In genomic region chr10:33334170-33334838, GRCh38 we compare ENCODE assay signal across 8 cellular contexts. TPM values are rescaled to one million over a fixed set of nuclear protein-coding genes. Genes with fewer than 3 reads are reported as not detected.
DNase-seq lines count a peak whose midpoint lies in the region; ATAC-seq and TF ChIP-seq lines count a peak whose summit lies in the region.

NRP1 (minus strand) TSS chr10:33334667; CDS start chr10:33334382, 285 bp downstream.

- ATAC-seq in GM23338, result peak; percentile 10
- peak; percentile 30 for ATAC-seq in lung (ENCODE audit: insufficient read depth, low FRiP score)
- no peak for ATAC-seq in HG03135 (IDR thresholded peaks at IDR 0.05; ENCODE audit: unreplicated experiment)
- no peak for ATAC-seq in GM21723 (IDR thresholded peaks at IDR 0.05; ENCODE audit: unreplicated experiment)

- no peaks in the 10 kb centered on the region for H3F3A ChIP-seq in GM23338 (replicated peaks; ENCODE audit: low read depth)

- no peak within 1 kb of the TSS for H3K27ac Mint-ChIP-seq in GM23338

- DNase-seq in BJ (ENCODE audit: low read depth) (no peak), GM23338 (ENCODE audit: low spot score) (peak; percentile 58), SW 1271 (lab: John Stamatoyannopoulos, UW) (peak; percentile 11 to 62), lung (ENCODE audit: low spot score) (no peak)

- H3K36me3 ChIP-seq in BJ (ENCODE audit: control insufficient read depth, insufficient read depth, low read length) (no peaks in the 10 kb centered on the region), GM23338 (ENCODE audit: insufficient read depth) (no peaks in the 10 kb centered on the region), duodenal mucosa (ENCODE audit: control insufficient read depth in 1 of 2, insufficient read depth in 2 of 2, low read length in 2 of 2) (no peaks in the 10 kb centered on the region), lung (ENCODE audit: control insufficient read depth in 2 of 2, insufficient read depth in 2 of 2, low read length in 2 of 2) (peaks cover 0 to 1% of the 10 kb centered on the region in 2 donors)

- peak within 1 kb of the TSS; percentile 99 for H2AFZ ChIP-seq in GM23338

- H3K9me3 ChIP-seq in duodenal mucosa (ENCODE audit: control insufficient read depth in 1 of 2, low read length in 2 of 2) (no peaks in the 10 kb centered on the region), lung (ENCODE audit: control insufficient read depth in 2 of 2, insufficient read depth in 1 of 2, low read length in 1 of 2) (no peaks in the 10 kb centered on the region)

- WGBS in lung, 2 donors, result 0% methylated on average over 30 to 48 of the region's 48 CpGs

- H3K9me2 ChIP-seq in GM23338 (ENCODE audit: insufficient read depth), result no peaks in the 10 kb centered on the region

- no peak for TF ChIP-seq CTCF in BJ (IDR thresholded peaks at IDR 0.05; ENCODE audit: insufficient read depth, low read depth, low read length)
- no peak for TF ChIP-seq CTCF in GM23338 (conservative IDR thresholded peaks at IDR 0.05; ENCODE audit: low read depth in 2 of 2)
- no peak for TF ChIP-seq CTCF in lung (IDR thresholded peaks at IDR 0.05; ENCODE audit: control extremely low read depth, extremely low read depth)

- peak within 1 kb of the TSS; percentile 81 for H3K4me3 Mint-ChIP-seq in GM23338

- peaks cover 44% of the 10 kb centered on the region for H3K27me3 Mint-ChIP-seq in GM23338 (ENCODE audit: insufficient read depth, low read depth, poor library complexity)

- H4K20me1 ChIP-seq in GM23338 (replicated peaks; ENCODE audit: insufficient read depth), result no peaks in the 10 kb centered on the region

- POLR2A ChIA-PET in BJ (lab: Charles Lee), result interaction anchor here (0.6 to 1.2 kb wide), 4 partner anchors 48 to 989 kb away, joined by 4 to 12 read pairs (median 5); no protein-coding TSS in a partner anchor

- H3K4me3 ChIP-seq in BJ (ENCODE audit: low read depth, low read length) (peak within 1 kb of the TSS; percentile 95), GM23338 (peak within 1 kb of the TSS; percentile 85), duodenal mucosa (ENCODE audit: low read depth in 1 of 2, low read length in 2 of 2) (peak within 1 kb of the TSS; percentile 79 to 84), lung (peak within 1 kb of the TSS; percentile 77)

- H3K4me1 Mint-ChIP-seq in GM23338, result peaks cover 27% of the 10 kb centered on the region

- no peaks in the 10 kb centered on the region for H3K36me3 Mint-ChIP-seq in GM23338 (ENCODE audit: low read depth)

- no peaks in the 10 kb centered on the region for H3K79me2 ChIP-seq in GM23338 (replicated peaks; ENCODE audit: insufficient read depth)

- H3K4me1 ChIP-seq in GM23338 (ENCODE audit: insufficient read depth) (peaks cover 18% of the 10 kb centered on the region), duodenal mucosa (ENCODE audit: control insufficient read depth in 1 of 2, insufficient read depth in 2 of 2, low read length in 2 of 2) (peaks cover 20 to 27% of the 10 kb centered on the region in 2 donors), lung (ENCODE audit: control insufficient read depth in 2 of 2, insufficient read depth in 2 of 2, low read length in 2 of 2) (peaks cover 0 to 7% of the 10 kb centered on the region in 2 donors)

- H3K27ac ChIP-seq in GM23338 (ENCODE audit: low read depth), result no peak within 1 kb of the TSS
- peak within 1 kb of the TSS; percentile 60 for H3K27ac ChIP-seq in duodenal mucosa (ENCODE audit: low read depth, low read length)
- H3K27ac ChIP-seq in lung (ENCODE audit: low read depth in 1 of 2, low read length in 1 of 2), result peak within 1 kb of the TSS; percentile 94
- peak within 1 kb of the TSS; percentile 36 for H3K27ac ChIP-seq in temporal lobe (ENCODE audit: low read depth, low read length)

- CTCF ChIA-PET in BJ (lab: Yijun Ruan, JAX), result interaction anchor here (0.6 to 3.2 kb wide), 9 partner anchors 12 to 1312 kb away, joined by 3 to 16 read pairs (median 3); no protein-coding TSS in a partner anchor

- peak within 1 kb of the TSS; percentile 95 for H3K4me2 ChIP-seq in GM23338

- H3K9me3 Mint-ChIP-seq in GM23338, result peaks cover 2% of the 10 kb centered on the region; the same call in 1 of the 3 replicates

- H3K9ac ChIP-seq in duodenal mucosa (ENCODE audit: low read depth in 1 of 2, low read length in 2 of 2), result peak within 1 kb of the TSS; percentile 70 to 73

- no peaks in the 10 kb centered on the region for H3K27me3 ChIP-seq in BJ (ENCODE audit: control insufficient read depth, insufficient read depth, low read length)
- peaks cover 70% of the 10 kb centered on the region for H3K27me3 ChIP-seq in GM23338 (ENCODE audit: insufficient read depth)
- H3K27me3 ChIP-seq in duodenal mucosa (ENCODE audit: control insufficient read depth in 1 of 2, insufficient read depth in 2 of 2, low read length in 2 of 2), result no peaks in the 10 kb centered on the region
- H3K27me3 ChIP-seq in lung (ENCODE audit: control insufficient read depth, insufficient read depth), result no peaks in the 10 kb centered on the region

TF ChIP-seq in GM23338, 12 proteins besides CTCF, POLR2A, EP300 and RAD21 (continues in another document):
- TF ChIP-seq ZNF331 (CRISPR knock-in tag; IDR thresholded peaks at IDR 0.05; ENCODE audit: low read depth) (no peak), POLR2AphosphoS5 (IDR thresholded peaks at IDR 0.05; ENCODE audit: low read depth) (no peak), ZNF462 (CRISPR knock-in tag; IDR thresholded peaks at IDR 0.05) (no peak), CREB1 (CRISPR knock-in tag; IDR thresholded peaks at IDR 0.05; ENCODE audit: low read depth) (no peak), JUNB (IDR thresholded peaks at IDR 0.05; ENCODE audit: unreplicated experiment) (no peak), STAT1 (IDR thresholded peaks at IDR 0.05; ENCODE audit: unreplicated experiment) (no peak)

RNA-seq across cellular contexts. Expression of gene NRP1, which starts in this region (rescaled TPM):
- 141 and 165 TPM in 2 replicates for polyA plus RNA-seq in BJ (2011; rRNA removed)
- polyA minus RNA-seq in BJ (2011; rRNA and poly(A)+ RNA removed), result 150 and 187 TPM in 2 replicates
- total RNA-seq in GM23338 (2014; rRNA removed; shearing (Covaris generic)), result 3.5 and 3.9 TPM in 2 replicates
- 2.9 and 3.6 TPM in 2 replicates for polyA plus RNA-seq in GM23338 (2016; fragmentation: Nextera tagmentation; extraction: Ambion mirVana)
- total RNA-seq in lung, result 100 to 1,000 TPM in 1 of 2 donors, 10 to 100 TPM in 1; 95.8 to 188 TPM
- polyA plus RNA-seq in lung, result 10 to 100 TPM; 18.5 to 47.6 TPM
- 76.5 TPM for total RNA-seq in temporal lobe

Comparison
In these comparisons a context has a peak if more than half of its experiments do, and no peak if none do; other contexts are left out.
1. RNA of gene NRP1 (total RNA-seq): 95.8 to 188 TPM in lung and 76.5 TPM in temporal lobe (single experiment); 3.5 to 3.9 TPM in GM23338; every median in the first group is over 10 times any median in the second.
2. DNase-seq: peak in GM23338 (single experiment) and SW 1271 (2 of 2); none in BJ (single experiment) and lung (single experiment).
3. ATAC-seq: peak in GM23338 (single experiment) and lung (single experiment); none in HG03135 (single experiment) and GM21723 (single experiment).
4. Peak in every context shown above with its lines, with median percentiles within 50 percentile points of each other: H3K4me3 ChIP-seq.